Comparison of ENCODE assay signal across 22 cellular contexts in genomic region chr18:67068608-67069007, GRCh38.
DNase-seq lines count a peak whose midpoint lies in the region; ATAC-seq, FAIRE-seq and TF ChIP-seq lines count a peak whose summit lies in the region.
"Had no signal": no experiment of that assay in that cellular context is flagged by ENCODE, and none has a peak within 500 bp of the region (broad histone marks: within the 10 kb centered on the region; RNA-seq: fewer than 3 reads in every experiment).

No MANE protein-coding gene starts in this region.

- in situ Hi-C loops in HepG2 (cut with HindIII; ENCODE audit: extremely low pct_ligation_motif_present, low pct_unique_long_range_greater_than_20kb), result no loop called here
- in situ Hi-C loops in K562 (cut with MboI), result no loop called here
- in situ Hi-C loops in mammary epithelial cell (cut with MboI; ENCODE audit: low sequenced_read_pairs in 2 of 2), result no loop called here

- no peak for ATAC-seq in HepG2
- no peak for ATAC-seq in right lobe of liver
- ATAC-seq in K562, result no peak
- no peak for ATAC-seq in HG03280 (IDR thresholded peaks at IDR 0.05; ENCODE audit: unreplicated experiment)
- ATAC-seq: CD8-positive, alpha-beta T cell; SK-N-SH treated with all-trans-retinoic acid at 6 μM for 48 hours; T-helper 17 cell had no signal

- TF ChIP-seq CTCF in HepG2 (CRISPR knock-in tag; IDR thresholded peaks at IDR 0.05) (no peak), right lobe of liver (IDR thresholded peaks at IDR 0.05) (no peak), K562 (IDR thresholded peaks at IDR 0.05 in 2 of 3, conservative IDR thresholded peaks at IDR 0.05 in 1 of 3; ENCODE audit: insufficient read depth in 2 of 3, low read depth in 1 of 3, low read length in 3 of 3) (no peak), mammary epithelial cell (conservative IDR thresholded peaks at IDR 0.05 in 1 of 2, IDR thresholded peaks at IDR 0.05 in 1 of 2; ENCODE audit: extremely low read depth in 1 of 2, insufficient read depth in 1 of 2, low read depth in 1 of 2, low read length in 2 of 2) (no peak)

- H3K4me3 ChIP-seq in HepG2 (replicated peaks in 1 of 3; ENCODE audit: insufficient read depth in 1 of 3, low read depth in 2 of 3, low read length in 3 of 3) (no peak overlapping the region), right lobe of liver (no peak overlapping the region), K562 (no peak overlapping the region), mammary epithelial cell (replicated peaks in 1 of 3; ENCODE audit: insufficient read depth in 1 of 3, low read depth in 2 of 3, low read length in 3 of 3) (no peak overlapping the region)

- no peaks in the 10 kb centered on the region for H4K20me1 ChIP-seq in HepG2 (ENCODE audit: insufficient read depth, low read length)
- no peaks in the 10 kb centered on the region for H4K20me1 ChIP-seq in K562 (replicated peaks; ENCODE audit: control insufficient read depth, insufficient read depth, low read length)
- no peaks in the 10 kb centered on the region for H4K20me1 ChIP-seq in mammary epithelial cell (ENCODE audit: insufficient read depth, low read length)

- no peaks in the 10 kb centered on the region for H3K4me1 ChIP-seq in HepG2 (ENCODE audit: insufficient read depth, low read length)
- no peaks in the 10 kb centered on the region for H3K4me1 ChIP-seq in right lobe of liver
- no peaks in the 10 kb centered on the region for H3K4me1 ChIP-seq in K562 (replicated peaks in 1 of 2; ENCODE audit: control insufficient read depth in 2 of 2, insufficient read depth in 2 of 2, low read length in 2 of 2)
- no peaks in the 10 kb centered on the region for H3K4me1 ChIP-seq in mammary epithelial cell (ENCODE audit: insufficient read depth, low read length)
- H3K4me1 ChIP-seq: Caco-2 had no signal

- H3K36me3 ChIP-seq in HepG2 (replicated peaks in 1 of 2; ENCODE audit: control insufficient read depth in 1 of 2, insufficient read depth in 2 of 2, low read length in 2 of 2) (no peaks in the 10 kb centered on the region), right lobe of liver (no peaks in the 10 kb centered on the region), K562 (ENCODE audit: control insufficient read depth, insufficient read depth, low read length) (no peaks in the 10 kb centered on the region), mammary epithelial cell (ENCODE audit: insufficient read depth, low read length) (no peaks in the 10 kb centered on the region)

- H3K9me1 ChIP-seq in K562 (ENCODE audit: control insufficient read depth, insufficient read depth, low read length), result no peaks in the 10 kb centered on the region

- WGBS in HepG2 (ENCODE audit: low lambda C conversion rate), result 10% methylated on average over 2 of the region's 2 CpGs
- WGBS in right lobe of liver (ENCODE audit: insufficient coverage, low coverage, low lambda C conversion rate, missing lambda C conversion rate), result 30% methylated on average over 2 of the region's 2 CpGs
- 0% methylated on average over 2 of the region's 2 CpGs for WGBS in K562 (ENCODE audit: insufficient coverage, low coverage, missing lambda C conversion rate)
- WGBS in mammary epithelial cell (ENCODE audit: low coverage, missing lambda C conversion rate), result 76% methylated on average over 2 of the region's 2 CpGs

- DNase-seq in HepG2 (ENCODE audit: low spot score), result no peak
- DNase-seq in right lobe of liver, result no peak
- DNase-seq in NCI-H1694 treated with DMSO at 0.1 percent for 48 hours (lab: John Stamatoyannopoulos, UW), result peak; percentile 40
- no peak for DNase-seq in K562 (ENCODE audit: extremely low read depth in 1 of 4, low spot score in 3 of 4)
- DNase-seq in central memory CD4-positive, alpha-beta T cell, result no peak
- no peak for DNase-seq in mammary epithelial cell
- DNase-seq: Caco-2; CD8-positive, alpha-beta T cell; DMS79 treated with DMSO at 0.1 percent for 48 hours; GF-D8; GOT3; KG1; MM.1S; NCI-H1417 treated with DMSO at 0.1 percent for 48 hours; NCI-H187 treated with DMSO at 0.1 percent for 48 hours; NCI-H510A; NCI-H774; T-helper 17 cell had no signal

- H2AFZ ChIP-seq in HepG2 (ENCODE audit: low read length) (no peak overlapping the region), K562 (ENCODE audit: low read depth, low read length) (no peak overlapping the region), mammary epithelial cell (ENCODE audit: low read depth, low read length) (no peak overlapping the region)

- no peak overlapping the region for H3K27ac ChIP-seq in HepG2 (ENCODE audit: extremely low read length, insufficient read depth, low read length)
- H3K27ac ChIP-seq in right lobe of liver, result no peak overlapping the region
- no peak overlapping the region for H3K27ac ChIP-seq in K562 (ENCODE audit: extremely low read depth, low read depth, low read length)
- H3K27ac ChIP-seq in mammary epithelial cell (ENCODE audit: insufficient read depth, low read depth, low read length), result no peak overlapping the region
- H3K27ac ChIP-seq: C4-2B had no signal

- POLR2A ChIA-PET in HepG2 (lab: Yijun Ruan, JAX) (no interaction called here), K562 (lab: Yijun Ruan, JAX) (no interaction called here)

- TF ChIP-seq POLR2A in HepG2 (IDR thresholded peaks at IDR 0.05; ENCODE audit: insufficient read depth in 1 of 2, low read depth in 2 of 2, low read length in 2 of 2), result no peak
- TF ChIP-seq POLR2A in right lobe of liver (IDR thresholded peaks at IDR 0.05), result no peak
- TF ChIP-seq POLR2A in K562 (conservative IDR thresholded peaks at IDR 0.05), result no peak

- TF ChIP-seq EP300 in HepG2 (IDR thresholded peaks at IDR 0.05; ENCODE audit: low read depth in 2 of 2, low read length in 2 of 2) (no peak), HepG2 (CRISPR knock-in tag; IDR thresholded peaks at IDR 0.05; ENCODE audit: borderline replicate concordance) (no peak), K562 (IDR thresholded peaks at IDR 0.05; ENCODE audit: low read length) (no peak)

- dilution Hi-C loops in mammary epithelial cell (cut with HindIII; ENCODE audit: low sequenced_read_pairs), result no loop called here

- H3K27me3 ChIP-seq in HepG2 (ENCODE audit: control insufficient read depth in 1 of 2, insufficient read depth in 2 of 2, low read length in 2 of 2) (no peaks in the 10 kb centered on the region), right lobe of liver (no peaks in the 10 kb centered on the region), K562 (ENCODE audit: control insufficient read depth in 2 of 2, insufficient read depth in 2 of 2, low read length in 2 of 2) (no peaks in the 10 kb centered on the region), mammary epithelial cell (ENCODE audit: insufficient read depth, low read length) (no peaks in the 10 kb centered on the region)

- H3K4me2 ChIP-seq in HepG2 (ENCODE audit: low read depth, low read length) (no peak overlapping the region), K562 (ENCODE audit: insufficient read depth, low read length) (no peak overlapping the region), mammary epithelial cell (ENCODE audit: insufficient read depth, low read depth, low read length) (no peak overlapping the region)

- FAIRE-seq in HepG2 (lab: Jason Lieb, UNC) (no peak), K562 (lab: Jason Lieb, UNC) (no peak)
- FAIRE-seq: GM12891 had no signal

- no peak for TF ChIP-seq RAD21 in HepG2 (CRISPR knock-in tag; IDR thresholded peaks at IDR 0.05)
- no peak for TF ChIP-seq RAD21 in K562 (CRISPR knock-in tag; conservative IDR thresholded peaks at IDR 0.05 in 1 of 2, IDR thresholded peaks at IDR 0.05 in 1 of 2)

- BruUV-seq in HepG2 (replicated peaks; lab: Mats Ljungman, UMichigan), result no TSS peak
- no TSS peak for BruUV-seq in K562 (replicated peaks; lab: Mats Ljungman, UMichigan)
- no TSS peak for BruUV-seq in mammary epithelial cell (replicated peaks; lab: Mats Ljungman, UMichigan)

- CTCF ChIA-PET in HepG2 (lab: Yijun Ruan, JAX; ENCODE audit: low intra/inter-chr PET ratio, low total read pairs), result no interaction called here
- CTCF ChIA-PET in K562 (lab: Yijun Ruan, JAX; ENCODE audit: low intra/inter-chr PET ratio), result no interaction called here
- CTCF ChIA-PET in mammary epithelial cell (lab: Charles Lee; ENCODE audit: low non-redundant PET), result no interaction called here

- H3K9me3 ChIP-seq in HepG2 (ENCODE audit: low read length), result no peaks in the 10 kb centered on the region
- no peaks in the 10 kb centered on the region for H3K9me3 ChIP-seq in right lobe of liver
- H3K9me3 ChIP-seq in K562 (replicated peaks; ENCODE audit: control insufficient read depth, insufficient read depth, low read depth, low read length), result no peaks in the 10 kb centered on the region
- no peaks in the 10 kb centered on the region for H3K9me3 ChIP-seq in mammary epithelial cell (replicated peaks; ENCODE audit: insufficient read depth, low read length)
- H3K9me3 ChIP-seq: Caco-2 had no signal

- intact Hi-C loops in HepG2 (cut with micrococcal nuclease; ENCODE audit: unreplicated experiment) (no loop called here), right lobe of liver (cut with DNase I) (no loop called here), K562 (cut with micrococcal nuclease) (no loop called here), mammary epithelial cell (cut with micrococcal nuclease) (no loop called here)

- no peak overlapping the region for H3K9ac ChIP-seq in HepG2 (ENCODE audit: insufficient read depth, low read depth, low read length)
- H3K9ac ChIP-seq in K562 (ENCODE audit: insufficient read depth in 1 of 2, low read depth in 2 of 2, low read length in 2 of 2), result no peak overlapping the region
- H3K9ac ChIP-seq in mammary epithelial cell (ENCODE audit: insufficient read depth, low read length), result no peak overlapping the region

- H3K79me2 ChIP-seq in HepG2 (ENCODE audit: insufficient read depth, low read length) (no peaks in the 10 kb centered on the region), K562 (ENCODE audit: control insufficient read depth, insufficient read depth, low read length) (no peaks in the 10 kb centered on the region), mammary epithelial cell (ENCODE audit: insufficient read depth, low read length) (no peaks in the 10 kb centered on the region)

TF ChIP-seq in K562, 482 proteins besides CTCF, POLR2A, EP300 and RAD21:
- TF ChIP-seq LARP7 (IDR thresholded peaks at IDR 0.05), result no peak
- peak; percentile 55 for TF ChIP-seq ZNF316 (IDR thresholded peaks at IDR 0.05)
- TF ChIP-seq C11orf30 (IDR thresholded peaks at IDR 0.05; ENCODE audit: low read depth), result peak; percentile 15; the same call in 1 of the 2 replicates
- no peak for TF ChIP-seq DMBX1 (CRISPR knock-in tag; IDR thresholded peaks at IDR 0.05; ENCODE audit: borderline replicate concordance)
- TF ChIP-seq MAFF (IDR thresholded peaks at IDR 0.05; ENCODE audit: low read length), result peak; percentile 32; the same call in 1 of the 2 replicates
- 0 out of 2 replicates have a peak, but pooled peaks have one; percentile 36 for TF ChIP-seq MAFG (tag; conservative IDR thresholded peaks at IDR 0.05)

Comparison
In these comparisons a context has a peak if more than half of its experiments do, and no peak if none do; other contexts are left out.
1. Of the 241 proteins assayed by ChIP-seq in both HepG2 and K562: peak only in HepG2: MAFK; only in K562: MAFG; in both: MAFF; in neither: 238.